In the genomic region with DNA sequence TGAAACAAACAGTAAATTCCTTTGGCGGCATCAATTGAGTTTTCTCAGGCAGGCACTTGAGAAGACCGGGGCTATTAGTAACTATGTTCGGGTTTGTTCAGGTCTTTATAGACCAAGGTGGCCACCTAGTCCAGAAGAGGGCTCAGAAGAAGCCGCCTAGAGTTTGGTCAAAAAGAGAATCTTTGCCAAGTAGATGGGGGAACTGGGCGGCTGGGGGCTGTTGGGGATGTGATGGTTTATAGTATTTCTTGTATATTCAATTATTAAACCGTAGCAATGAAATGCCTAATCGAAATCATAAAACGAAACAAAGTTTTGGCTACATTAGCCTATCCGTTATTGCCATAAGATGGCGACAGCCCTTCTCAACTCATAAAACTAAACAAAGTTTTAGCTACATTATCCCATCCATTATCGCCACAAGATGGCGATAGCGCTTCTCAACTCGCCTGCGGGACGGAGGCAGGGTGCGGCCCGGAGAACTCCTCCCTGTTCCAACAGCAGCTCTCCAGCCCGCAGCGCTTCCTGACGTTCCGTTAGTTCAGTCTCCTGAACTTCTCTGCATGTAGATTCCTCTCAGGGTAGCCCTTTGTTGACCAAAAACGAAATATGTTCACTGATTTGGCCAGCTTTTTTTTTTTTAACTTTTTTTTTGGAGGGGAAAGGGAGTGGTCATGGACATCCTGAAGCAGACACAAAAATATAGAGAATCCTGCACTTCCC, we compare ENCODE assay signal across 8 cellular contexts.
DNase-seq lines count a peak whose midpoint lies in the region; ATAC-seq and TF ChIP-seq lines count a peak whose summit lies in the region.

No MANE protein-coding gene starts in this region.

- peak; percentile 78 for DNase-seq in CD14-positive monocyte (ENCODE audit: low spot score)
- peak; percentile 71 for DNase-seq in RWPE1 (ENCODE audit: low spot score)
- peak; percentile 70 for DNase-seq in activated effector memory CD4-positive, alpha-beta T cell treated with Interleukin-2 at 50 U/mL for 16 hours
- peak; percentile 57 to 79 for DNase-seq in foreskin keratinocyte
- peak; percentile 37 for DNase-seq in occipital lobe (lab: John Stamatoyannopoulos, UW)

- no peaks in the 10 kb centered on the region for H3K9me3 ChIP-seq in thymus (ENCODE audit: control insufficient read depth)

- CTCF ChIA-PET in RWPE1 (lab: Yijun Ruan, JAX), result interaction anchor here (0.6 to 0.7 kb wide), 7 partner anchors 30 to 1031 kb away, joined by 3 read pairs; no protein-coding TSS in a partner anchor

- TF ChIP-seq CTCF in CD14-positive monocyte (IDR thresholded peaks at IDR 0.05), result peak; percentile 83
- peak; percentile 86 for TF ChIP-seq CTCF in RWPE1 (conservative IDR thresholded peaks at IDR 0.05; ENCODE audit: low read depth)
- peak; percentile 98 for TF ChIP-seq CTCF in foreskin keratinocyte (conservative IDR thresholded peaks at IDR 0.05)

- H3K27ac ChIP-seq in RWPE1 (peak overlapping the region; percentile 66), foreskin keratinocyte (no peak overlapping the region), thymus (ENCODE audit: low read depth) (no peak overlapping the region)

- H3K9me3 Mint-ChIP-seq in CD14-positive monocyte, result no peaks in the 10 kb centered on the region

- ATAC-seq in GM19328 (IDR thresholded peaks at IDR 0.05; ENCODE audit: unreplicated experiment) (peak; percentile 49), HG03565 (IDR thresholded peaks at IDR 0.05; ENCODE audit: unreplicated experiment) (peak; percentile 65), foreskin keratinocyte (peak; percentile 79)

- H3K4me3 Mint-ChIP-seq in CD14-positive monocyte, result peak overlapping the region; percentile 76 to 89

- no peaks in the 10 kb centered on the region for H3K36me3 Mint-ChIP-seq in CD14-positive monocyte

- H3K4me1 ChIP-seq in foreskin keratinocyte (peaks cover 4% of the 10 kb centered on the region), thymus (ENCODE audit: control insufficient read depth, insufficient read depth, low read length) (peaks cover 6% of the 10 kb centered on the region)

- H3K4me1 Mint-ChIP-seq in CD14-positive monocyte, result peaks cover 13% of the 10 kb centered on the region

- peak overlapping the region; percentile 19 to 79 (median 60) for H3K27ac Mint-ChIP-seq in CD14-positive monocyte

- H3K27me3 Mint-ChIP-seq in CD14-positive monocyte (ENCODE audit: low read depth in 3 of 3), result peaks cover 0 to 4% (median 4%) of the 10 kb centered on the region in 3 donors

- H3K36me3 ChIP-seq in thymus (ENCODE audit: control insufficient read depth, insufficient read depth), result no peaks in the 10 kb centered on the region

- POLR2A ChIA-PET in RWPE1 (lab: Yijun Ruan, JAX; ENCODE audit: low non-redundant PET), result interaction anchor here (0.6 to 1.0 kb wide), 3 partner anchors 20 to 26 kb away, joined by 4 to 12 read pairs (median 8); a partner anchor contains a TSS

- H3K4me3 ChIP-seq in thymus (ENCODE audit: low read length), result peak overlapping the region; percentile 40

- H3K27me3 ChIP-seq in foreskin keratinocyte, result no peaks in the 10 kb centered on the region
- H3K27me3 ChIP-seq in thymus (ENCODE audit: control insufficient read depth, insufficient read depth), result no peaks in the 10 kb centered on the region

- intact Hi-C loops in CD14-positive monocyte (cut with micrococcal nuclease), result loop anchor here in 1 of 2 donors (1.0 kb wide), 1 partner anchor 31 kb away; no protein-coding TSS in a partner anchor

- WGBS in thymus, result 18% methylated on average over 23 of the region's 23 CpGs
